ENCODE assay signal across 28 cellular contexts in the genomic region with DNA sequence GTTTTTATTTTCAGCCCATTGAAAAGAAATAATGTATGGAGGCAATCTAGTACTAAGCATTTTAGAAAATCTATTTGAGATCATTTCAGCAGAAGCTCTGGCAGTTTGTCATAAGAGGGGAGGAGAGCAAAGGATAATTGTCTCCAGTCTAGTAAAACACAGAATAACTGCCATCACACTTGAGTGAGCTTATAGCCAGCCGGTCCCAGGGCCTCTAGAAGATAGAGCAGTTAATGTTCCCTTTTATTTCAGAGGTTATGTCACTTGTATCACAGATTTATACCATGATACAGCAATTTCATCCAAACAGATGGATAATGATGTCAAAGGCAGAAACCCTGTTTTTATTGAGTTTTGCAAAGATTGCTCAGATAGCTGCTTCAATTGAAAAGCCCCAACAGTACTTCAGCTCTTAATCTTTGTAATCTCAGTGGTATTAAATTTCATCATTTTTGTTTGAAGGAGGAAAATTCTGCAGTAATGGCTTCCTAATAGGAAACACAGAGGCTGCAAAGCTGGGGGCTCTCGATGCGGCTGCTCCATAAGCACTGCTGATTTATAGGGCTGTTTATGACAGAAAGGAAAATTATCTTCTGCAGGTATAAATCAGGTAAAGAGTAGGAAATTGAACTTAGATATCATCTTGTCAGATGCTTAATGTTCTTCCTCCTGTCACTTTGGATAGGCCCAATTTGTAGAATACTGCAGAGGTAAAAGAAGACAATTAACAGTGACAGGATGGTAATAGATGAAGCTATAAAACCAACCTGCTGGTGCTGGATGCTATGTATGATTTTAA.
DNase-seq lines count a peak whose midpoint lies in the region; ATAC-seq lines count a peak whose summit lies in the region.
"Had no signal": no experiment of that assay in that cellular context is flagged by ENCODE, and none has a peak within 500 bp of the region (broad histone marks: within the 10 kb centered on the region; RNA-seq: fewer than 3 reads in every experiment).

No MANE protein-coding gene starts in this region.

- no peak for ATAC-seq in GM21447 (IDR thresholded peaks at IDR 0.05; ENCODE audit: unreplicated experiment)
- ATAC-seq: activated CD4-positive, alpha-beta T cell treated with anti-CD3 and anti-CD28 coated beads for 36 hours; activated T-cell treated with anti-CD3 and anti-CD28 coated beads, Interleukin-2, amount 50 U/mL, for 72 hours; PC-3; stimulated activated naive CD8-positive, alpha-beta T cell treated with anti-CD3 and anti-CD28 coated beads, Interleukin-15, Interleukin-2, amounts not matched to agents 100 U/mL and 50 U/mL, for 24 hours had no signal

- DNase-seq in DMS 273 (lab: John Stamatoyannopoulos, UW; ENCODE audit: unreplicated experiment) (peak; percentile 36), DMS 273 treated with DMSO at 0.1 percent for 48 hours (lab: John Stamatoyannopoulos, UW) (no peak), NCI-H1694 (lab: John Stamatoyannopoulos, UW) (peak; percentile 72), NCI-H526 treated with DMSO at 0.1 percent for 48 hours (lab: John Stamatoyannopoulos, UW) (peak; percentile 91), retina (peak; percentile 37), kidney glomerular epithelial cell (lab: John Stamatoyannopoulos, UW) (no peak), hepatic stellate cell (ENCODE audit: low spot score) (no peak)
- DNase-seq: activated CD4-positive, alpha-beta T cell treated with anti-CD3 and anti-CD28 coated beads for 36 hours; activated naive CD4-positive, alpha-beta T cell treated with anti-CD3 and anti-CD28 coated beads for 36 hours; activated T-cell treated with anti-CD3 and anti-CD28 coated beads, Interleukin-2, amount 50 U/mL, for 72 hours; amygdala; cortex of kidney; endodermal cell; esophagus squamous epithelium; GM23248; Kasumi-1; mesendoderm; naive B cell; NCI-H1048; NCI-H510A treated with DMSO at 0.1 percent for 48 hours; PC-3; SIG-M5; stimulated activated CD4-positive, alpha-beta T cell treated with anti-CD3 and anti-CD28 coated beads, Interleukin-12 subunit alpha, Interleukin-12 subunit beta, amount 100 ng/mL, for 4 hours; stimulated activated CD4-positive, alpha-beta T cell treated with anti-CD3 and anti-CD28 coated beads, Interleukin-4, amount 100 ng/mL, for 4 hours; stimulated activated naive CD8-positive, alpha-beta T cell treated with anti-CD3 and anti-CD28 coated beads, Interleukin-15, Interleukin-2, amounts not matched to agents 100 U/mL and 50 U/mL, for 24 hours; T-helper 1 cell; thyroid gland had no signal

Comparison
In these comparisons a context has a peak if more than half of its experiments do, and no peak if none do; other contexts are left out.
1. DNase-seq: peak in DMS 273 (single experiment), NCI-H1694 (single experiment), NCI-H526 treated with DMSO at 0.1 percent for 48 hours (single experiment) and retina (single experiment); none in DMS 273 treated with DMSO at 0.1 percent for 48 hours (single experiment), kidney glomerular epithelial cell (single experiment) and hepatic stellate cell (single experiment).